ENCODE assay signal across 6 cellular contexts in genomic region chr11:61237130-61237529, GRCh38. TPM values are rescaled to one million over a fixed set of nuclear protein-coding genes. Genes with fewer than 3 reads are reported as not detected.
"Had no signal": no experiment of that assay in that cellular context is flagged by ENCODE, and none has a peak within 500 bp of the region (broad histone marks: within the 10 kb centered on the region; RNA-seq: fewer than 3 reads in every experiment).

No MANE protein-coding gene starts in this region.

RNA-seq across cellular contexts. Expression of gene PGA5, which starts 3.8 kb away (rescaled TPM):
- total RNA-seq: HepG2, HT-29, HT1080, IMR-90, K562 had no signal
- polyA plus RNA-seq: HepG2, IgD-negative memory B cell, IMR-90, K562 had no signal

RNA-seq across cellular contexts. Expression of gene PGA4, which starts 15.0 kb away (rescaled TPM):
- total RNA-seq: HepG2, HT-29, HT1080, IMR-90, K562 had no signal
- polyA plus RNA-seq: HepG2, IgD-negative memory B cell, IMR-90, K562 had no signal

RNA-seq across cellular contexts. Expression of gene PGA3, which starts 33.8 kb away (rescaled TPM):
- total RNA-seq: HepG2, HT-29, HT1080 had no signal
- polyA plus RNA-seq: HepG2, IgD-negative memory B cell, IMR-90, K562 had no signal

RNA-seq across cellular contexts. Expression of gene VWCE, which starts 58.0 kb away (rescaled TPM):
- total RNA-seq: HT-29 had no signal
